ENCODE assay signal across 8 cellular contexts in the genomic region with DNA sequence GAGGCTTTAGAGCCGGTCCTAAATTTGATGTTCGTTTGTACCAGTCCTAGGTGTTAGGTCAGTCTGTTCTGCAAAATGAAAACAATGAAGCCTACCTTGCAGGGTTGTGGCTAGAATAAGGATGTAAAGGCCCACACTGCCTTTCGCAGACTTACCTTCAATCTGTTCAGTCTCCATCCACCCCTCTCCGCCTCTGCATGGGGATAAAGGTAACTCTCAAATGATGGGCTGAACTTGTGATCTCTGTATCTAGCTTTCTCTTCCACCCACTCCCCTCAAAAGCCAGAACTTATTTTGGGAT. TPM values are rescaled to one million over a fixed set of nuclear protein-coding genes. Genes with fewer than 3 reads are reported as not detected.
DNase-seq lines count a peak whose midpoint lies in the region; ATAC-seq, FAIRE-seq and TF ChIP-seq lines count a peak whose summit lies in the region.
"Not testable (repeated sequence)": the region's sequence is repeated elsewhere in the genome, so short reads cannot be mapped to it uniquely, and the experiment has no call there.

No MANE protein-coding gene starts in this region.

- not testable (repeated sequence) for TF ChIP-seq POLR2A in H54 (IDR thresholded peaks at IDR 0.05; ENCODE audit: low read depth, low read length)

- ATAC-seq in GM18502 (IDR thresholded peaks at IDR 0.05; ENCODE audit: poor library complexity, unreplicated experiment) (peak; percentile 24), GM19395 (IDR thresholded peaks at IDR 0.05; ENCODE audit: unreplicated experiment) (peak; percentile 40), HG02981 (IDR thresholded peaks at IDR 0.05; ENCODE audit: unreplicated experiment) (peak; percentile 10), HG03442 (IDR thresholded peaks at IDR 0.05; ENCODE audit: unreplicated experiment) (peak; percentile 14), left cardiac atrium (peak; percentile 16 to 36)
- peak; percentile 40 for ATAC-seq in activated CD8-positive, alpha-beta T cell treated with anti-CD3 and anti-CD28 coated beads for 36 hours
- ATAC-seq in stimulated activated effector memory CD8-positive, alpha-beta T cell treated with anti-CD3 and anti-CD28 coated beads, Interleukin-12 subunit alpha, Interleukin-12 subunit beta, amount 100 ng/mL, for 72 hours: peak; percentile 31

- POLR2A ChIA-PET in activated CD8-positive, alpha-beta T cell treated with anti-CD3 and anti-CD28 coated beads for 36 hours (lab: Charles Lee): not testable (repeated sequence)

- FAIRE-seq in H54 (lab: Jason Lieb, UNC): peak; percentile 58

- not testable (repeated sequence) for H3K36me3 Mint-ChIP-seq in activated CD8-positive, alpha-beta T cell treated with anti-CD3 and anti-CD28 coated beads for 36 hours (ENCODE audit: low read depth); stimulated activated effector memory CD8-positive, alpha-beta T cell treated with anti-CD3 and anti-CD28 coated beads, Interleukin-12 subunit alpha, Interleukin-12 subunit beta, amount 100 ng/mL, for 72 hours

- not testable (repeated sequence) for H3K27ac Mint-ChIP-seq in activated CD8-positive, alpha-beta T cell treated with anti-CD3 and anti-CD28 coated beads for 36 hours; stimulated activated effector memory CD8-positive, alpha-beta T cell treated with anti-CD3 and anti-CD28 coated beads, Interleukin-12 subunit alpha, Interleukin-12 subunit beta, amount 100 ng/mL, for 72 hours

- H3K27me3 Mint-ChIP-seq in activated CD8-positive, alpha-beta T cell treated with anti-CD3 and anti-CD28 coated beads for 36 hours: not testable (repeated sequence)

- intact Hi-C loops in activated CD8-positive, alpha-beta T cell treated with anti-CD3 and anti-CD28 coated beads for 36 hours (cut with micrococcal nuclease); left cardiac atrium (cut with DNase I): not testable (repeated sequence)

- not testable (repeated sequence) for H3K9me3 Mint-ChIP-seq in activated CD8-positive, alpha-beta T cell treated with anti-CD3 and anti-CD28 coated beads for 36 hours; stimulated activated effector memory CD8-positive, alpha-beta T cell treated with anti-CD3 and anti-CD28 coated beads, Interleukin-12 subunit alpha, Interleukin-12 subunit beta, amount 100 ng/mL, for 72 hours

- CTCF ChIA-PET in activated CD8-positive, alpha-beta T cell treated with anti-CD3 and anti-CD28 coated beads for 36 hours (lab: Charles Lee): not testable (repeated sequence)

- TF ChIP-seq CTCF in activated CD8-positive, alpha-beta T cell treated with anti-CD3 and anti-CD28 coated beads for 36 hours (IDR thresholded peaks at IDR 0.05): not testable (repeated sequence)

- DNase-seq in H54 (ENCODE audit: insufficient read length, low spot score); activated CD8-positive, alpha-beta T cell treated with anti-CD3 and anti-CD28 coated beads for 36 hours; left cardiac atrium; stimulated activated effector memory CD8-positive, alpha-beta T cell treated with anti-CD3 and anti-CD28 coated beads, Interleukin-12 subunit alpha, Interleukin-12 subunit beta, amount 100 ng/mL, for 72 hours (ENCODE audit: low spot score in 2 of 2): not testable (repeated sequence)

- not testable (repeated sequence) for H3K4me1 Mint-ChIP-seq in activated CD8-positive, alpha-beta T cell treated with anti-CD3 and anti-CD28 coated beads for 36 hours (ENCODE audit: low read depth); stimulated activated effector memory CD8-positive, alpha-beta T cell treated with anti-CD3 and anti-CD28 coated beads, Interleukin-12 subunit alpha, Interleukin-12 subunit beta, amount 100 ng/mL, for 72 hours

- H3K4me3 Mint-ChIP-seq in activated CD8-positive, alpha-beta T cell treated with anti-CD3 and anti-CD28 coated beads for 36 hours; stimulated activated effector memory CD8-positive, alpha-beta T cell treated with anti-CD3 and anti-CD28 coated beads, Interleukin-12 subunit alpha, Interleukin-12 subunit beta, amount 100 ng/mL, for 72 hours: not testable (repeated sequence)

RNA-seq across cellular contexts. Expression of a gene that starts 0.7 kb away (rescaled TPM):
- 10 to 100 TPM in 1 of 2 experiments, 1 to 10 TPM in 1; 7.7 to 11.9 TPM for total RNA-seq in activated CD8-positive, alpha-beta T cell treated with anti-CD3 and anti-CD28 coated beads for 36 hours
- total RNA-seq in left cardiac atrium: 10 to 100 TPM; 24.0 to 26.6 TPM

RNA-seq across cellular contexts. Expression of a gene that starts 23.7 kb away (rescaled TPM):
- 100 to 1,000 TPM in 1 of 2 experiments, 10 to 100 TPM in 1; 99.8 to 100 TPM for total RNA-seq in activated CD8-positive, alpha-beta T cell treated with anti-CD3 and anti-CD28 coated beads for 36 hours
- total RNA-seq in left cardiac atrium: 10 to 100 TPM; 27.0 to 32.9 TPM
